Comparison of ENCODE assay signal across 11 cellular contexts in the genomic region with DNA sequence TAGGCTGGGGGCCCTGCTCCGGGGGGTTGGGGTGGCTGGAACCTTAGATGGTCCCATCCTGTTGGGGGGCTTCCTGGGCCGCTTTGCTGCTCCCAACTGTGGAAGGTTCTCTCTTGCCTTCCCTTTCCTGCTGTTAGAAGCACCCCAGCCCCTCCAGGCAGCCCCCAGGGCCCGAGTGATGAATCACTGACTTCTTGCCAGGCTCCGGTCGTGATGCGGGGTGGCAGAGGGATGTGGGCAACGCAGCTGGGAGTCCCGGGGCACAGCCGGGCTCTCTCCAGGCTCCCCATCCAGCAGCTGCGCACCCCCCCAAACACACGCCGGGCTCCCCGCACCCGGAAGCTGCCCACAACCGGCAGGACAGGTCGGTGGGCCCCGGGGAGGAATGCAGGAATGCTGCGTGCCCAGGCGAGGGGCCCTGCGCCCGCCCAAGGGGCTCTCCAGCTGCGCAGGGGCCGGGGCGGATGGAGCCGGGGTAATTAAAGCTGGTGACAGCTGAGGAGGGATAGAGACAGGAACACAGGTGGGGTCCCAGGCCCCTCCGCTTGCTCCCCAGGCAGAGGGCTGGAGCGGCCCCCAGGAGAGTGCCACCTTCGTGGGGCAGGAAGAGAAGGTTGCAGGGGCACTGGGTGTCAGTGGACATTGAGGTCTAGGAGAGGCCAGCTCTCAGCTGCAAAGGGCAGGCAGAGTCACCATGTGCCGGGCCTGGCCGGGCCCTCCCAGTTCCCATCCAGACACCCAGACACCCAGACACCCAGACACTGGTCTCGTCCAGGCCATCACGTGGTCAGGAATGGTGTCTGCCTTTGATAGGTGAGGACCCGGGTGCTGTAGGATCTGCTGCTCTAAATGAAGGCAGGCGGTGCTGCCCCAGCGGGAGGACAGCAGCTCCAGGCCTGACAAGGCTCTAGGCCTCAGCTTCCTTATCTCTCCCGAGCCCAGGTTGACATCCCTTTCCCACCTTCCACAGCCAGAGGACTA. TPM values are rescaled to one million over a fixed set of nuclear protein-coding genes. Genes with fewer than 3 reads are reported as not detected.
DNase-seq lines count a peak whose midpoint lies in the region; ATAC-seq, FAIRE-seq and TF ChIP-seq lines count a peak whose summit lies in the region.
"Had no signal": no experiment of that assay in that cellular context is flagged by ENCODE, and none has a peak within 500 bp of the region (broad histone marks: within the 10 kb centered on the region; RNA-seq: fewer than 3 reads in every experiment).

No MANE protein-coding gene starts in this region.

- in situ Hi-C loops in GM13977 (cut with MboI; ENCODE audit: low pct_unique_long_range_greater_than_20kb, low sequenced_read_pairs, unreplicated experiment), result no loop called here

- H3K36me3 ChIP-seq in cardiac muscle cell (no peaks in the 10 kb centered on the region), neuron (ENCODE audit: insufficient read depth, low read length) (no peaks in the 10 kb centered on the region), uterus (no peaks in the 10 kb centered on the region)

- TF ChIP-seq POLR2A in uterus (IDR thresholded peaks at IDR 0.05), result no peak

- peak overlapping the region; percentile 37 for H2AFZ ChIP-seq in neuron (ENCODE audit: low read depth, low read length)

- no peaks in the 10 kb centered on the region for H3K9me3 ChIP-seq in cardiac muscle cell (ENCODE audit: low read depth)
- no peaks in the 10 kb centered on the region for H3K9me3 ChIP-seq in neuron (ENCODE audit: low read length)
- no peaks in the 10 kb centered on the region for H3K9me3 ChIP-seq in uterus
- H3K9me3 ChIP-seq: MG63 had no signal

- H3K4me3 ChIP-seq in cardiac muscle cell, result no peak overlapping the region
- no peak overlapping the region for H3K4me3 ChIP-seq in foreskin fibroblast (ENCODE audit: low read depth in 1 of 2, low read length in 2 of 2)
- no peak overlapping the region for H3K4me3 ChIP-seq in neuron (ENCODE audit: low read length)
- no peak overlapping the region for H3K4me3 ChIP-seq in uterus
- H3K4me3 ChIP-seq: MG63 had no signal

- no peak for FAIRE-seq in RCC 7860 (lab: Jason Lieb, UNC)
- FAIRE-seq: GM12892 had no signal

- peaks cover 33% of the 10 kb centered on the region for H3K4me1 ChIP-seq in cardiac muscle cell (ENCODE audit: low read depth)
- peaks cover 37% of the 10 kb centered on the region for H3K4me1 ChIP-seq in neuron (ENCODE audit: insufficient read depth, low read length)
- H3K4me1 ChIP-seq in uterus, result peaks cover 0 to 16% of the 10 kb centered on the region in 2 donors

- DNase-seq in cardiac muscle cell (ENCODE audit: low read depth in 1 of 2, low spot score in 1 of 2), result no peak
- DNase-seq in cardiac septum (ENCODE audit: low spot score), result no peak
- DNase-seq in foreskin fibroblast, result no peak
- DNase-seq in uterus, result no peak
- no peak for DNase-seq in RCC 7860 (ENCODE audit: low spot score)
- DNase-seq in GM13977 (ENCODE audit: low spot score), result no peak
- DNase-seq: activated gamma-delta T cell had no signal

- no peak for TF ChIP-seq CTCF in cardiac muscle cell (IDR thresholded peaks at IDR 0.05; ENCODE audit: low read depth, low read length)
- peak; percentile 1 for TF ChIP-seq CTCF in foreskin fibroblast (IDR thresholded peaks at IDR 0.05; ENCODE audit: low read depth, low read length)
- TF ChIP-seq CTCF in uterus (IDR thresholded peaks at IDR 0.05), result no peak
- no peak for TF ChIP-seq CTCF in GM13977 (IDR thresholded peaks at IDR 0.05; ENCODE audit: extremely low read depth, insufficient read depth, missing control alignments)

- peak overlapping the region; percentile 71 for H3K27ac ChIP-seq in cardiac muscle cell
- peak overlapping the region; percentile 48 to 59 for H3K27ac ChIP-seq in uterus

- intact Hi-C loops in cardiac septum (cut with DNase I), result loop anchor here (5.0 kb wide), 1 partner anchor 62 kb away; no protein-coding TSS in a partner anchor
- intact Hi-C loops in uterus (cut with DNase I; ENCODE audit: low total_unique reads), result no loop called here

- ATAC-seq in HG02642 (IDR thresholded peaks at IDR 0.05; ENCODE audit: poor library complexity, unreplicated experiment), result no peak

- no peaks in the 10 kb centered on the region for H3K27me3 ChIP-seq in cardiac muscle cell
- H3K27me3 ChIP-seq in neuron (ENCODE audit: insufficient read depth, low read length), result peaks cover 4% of the 10 kb centered on the region
- H3K27me3 ChIP-seq in uterus, result no peaks in the 10 kb centered on the region
- H3K27me3 ChIP-seq: MG63 had no signal

RNA-seq across cellular contexts. Expression of a gene that starts 15.0 kb away (rescaled TPM):
- total RNA-seq in cardiac muscle cell, result 104 and 131 TPM in 2 replicates
- polyA plus RNA-seq in cardiac muscle cell, result 68.1 and 94.4 TPM in 2 replicates
- 36.0 TPM for total RNA-seq in cardiac septum
- 10 to 100 TPM; 50.7 to 55.4 (median 53.3) TPM for total RNA-seq in uterus
